1 cellular context compared by ENCODE assay signal in the genomic region with DNA sequence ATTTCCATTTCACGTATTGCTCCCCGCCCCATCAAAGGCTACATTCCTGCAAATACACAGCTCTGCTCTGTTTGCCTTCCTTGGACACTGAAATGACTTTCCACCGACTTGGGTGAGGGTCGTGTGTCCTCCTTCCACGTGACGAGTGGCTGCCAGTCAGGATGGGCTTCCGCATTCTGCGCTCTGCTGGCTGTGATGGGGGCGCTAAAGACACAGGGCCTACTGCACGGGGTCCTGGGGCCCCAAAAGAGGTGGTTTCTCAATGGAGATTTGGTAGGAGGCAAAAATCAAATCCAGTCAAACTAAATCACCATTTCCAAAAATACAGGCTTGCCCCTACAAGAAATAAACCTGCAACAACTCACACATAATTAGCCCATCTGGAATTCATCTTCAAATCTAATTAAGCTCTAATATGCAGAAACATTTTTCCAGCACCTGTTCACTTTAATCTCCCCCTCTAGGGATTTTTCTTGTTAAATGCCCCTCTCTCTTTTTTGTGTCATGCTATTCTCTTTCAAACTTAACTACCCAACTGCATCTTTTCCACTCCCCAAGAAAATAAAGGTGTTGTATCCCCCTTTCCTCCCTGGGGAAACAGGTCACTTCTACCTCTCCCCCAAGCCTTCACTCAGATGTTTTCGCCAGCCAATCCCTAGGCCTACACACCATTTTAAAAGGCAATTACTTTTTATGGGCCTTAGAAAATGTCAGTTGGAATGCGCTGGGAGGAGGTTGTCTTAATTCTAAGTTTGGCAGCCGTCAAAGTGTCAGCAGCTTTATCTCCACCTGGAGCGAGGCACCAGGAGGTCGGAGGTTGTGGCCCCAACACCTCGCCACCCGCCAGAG.
TF ChIP-seq lines count a peak whose summit lies in the region.

No MANE protein-coding gene starts in this region.

TF ChIP-seq in GM23338, 12 proteins besides CTCF, POLR2A, EP300 and RAD21 (continued from another document):
- TF ChIP-seq POLR2AphosphoS5 (IDR thresholded peaks at IDR 0.05; ENCODE audit: low read depth) (no peak), STAT1 (IDR thresholded peaks at IDR 0.05; ENCODE audit: unreplicated experiment) (no peak)
- TF ChIP-seq, protein P1, sequence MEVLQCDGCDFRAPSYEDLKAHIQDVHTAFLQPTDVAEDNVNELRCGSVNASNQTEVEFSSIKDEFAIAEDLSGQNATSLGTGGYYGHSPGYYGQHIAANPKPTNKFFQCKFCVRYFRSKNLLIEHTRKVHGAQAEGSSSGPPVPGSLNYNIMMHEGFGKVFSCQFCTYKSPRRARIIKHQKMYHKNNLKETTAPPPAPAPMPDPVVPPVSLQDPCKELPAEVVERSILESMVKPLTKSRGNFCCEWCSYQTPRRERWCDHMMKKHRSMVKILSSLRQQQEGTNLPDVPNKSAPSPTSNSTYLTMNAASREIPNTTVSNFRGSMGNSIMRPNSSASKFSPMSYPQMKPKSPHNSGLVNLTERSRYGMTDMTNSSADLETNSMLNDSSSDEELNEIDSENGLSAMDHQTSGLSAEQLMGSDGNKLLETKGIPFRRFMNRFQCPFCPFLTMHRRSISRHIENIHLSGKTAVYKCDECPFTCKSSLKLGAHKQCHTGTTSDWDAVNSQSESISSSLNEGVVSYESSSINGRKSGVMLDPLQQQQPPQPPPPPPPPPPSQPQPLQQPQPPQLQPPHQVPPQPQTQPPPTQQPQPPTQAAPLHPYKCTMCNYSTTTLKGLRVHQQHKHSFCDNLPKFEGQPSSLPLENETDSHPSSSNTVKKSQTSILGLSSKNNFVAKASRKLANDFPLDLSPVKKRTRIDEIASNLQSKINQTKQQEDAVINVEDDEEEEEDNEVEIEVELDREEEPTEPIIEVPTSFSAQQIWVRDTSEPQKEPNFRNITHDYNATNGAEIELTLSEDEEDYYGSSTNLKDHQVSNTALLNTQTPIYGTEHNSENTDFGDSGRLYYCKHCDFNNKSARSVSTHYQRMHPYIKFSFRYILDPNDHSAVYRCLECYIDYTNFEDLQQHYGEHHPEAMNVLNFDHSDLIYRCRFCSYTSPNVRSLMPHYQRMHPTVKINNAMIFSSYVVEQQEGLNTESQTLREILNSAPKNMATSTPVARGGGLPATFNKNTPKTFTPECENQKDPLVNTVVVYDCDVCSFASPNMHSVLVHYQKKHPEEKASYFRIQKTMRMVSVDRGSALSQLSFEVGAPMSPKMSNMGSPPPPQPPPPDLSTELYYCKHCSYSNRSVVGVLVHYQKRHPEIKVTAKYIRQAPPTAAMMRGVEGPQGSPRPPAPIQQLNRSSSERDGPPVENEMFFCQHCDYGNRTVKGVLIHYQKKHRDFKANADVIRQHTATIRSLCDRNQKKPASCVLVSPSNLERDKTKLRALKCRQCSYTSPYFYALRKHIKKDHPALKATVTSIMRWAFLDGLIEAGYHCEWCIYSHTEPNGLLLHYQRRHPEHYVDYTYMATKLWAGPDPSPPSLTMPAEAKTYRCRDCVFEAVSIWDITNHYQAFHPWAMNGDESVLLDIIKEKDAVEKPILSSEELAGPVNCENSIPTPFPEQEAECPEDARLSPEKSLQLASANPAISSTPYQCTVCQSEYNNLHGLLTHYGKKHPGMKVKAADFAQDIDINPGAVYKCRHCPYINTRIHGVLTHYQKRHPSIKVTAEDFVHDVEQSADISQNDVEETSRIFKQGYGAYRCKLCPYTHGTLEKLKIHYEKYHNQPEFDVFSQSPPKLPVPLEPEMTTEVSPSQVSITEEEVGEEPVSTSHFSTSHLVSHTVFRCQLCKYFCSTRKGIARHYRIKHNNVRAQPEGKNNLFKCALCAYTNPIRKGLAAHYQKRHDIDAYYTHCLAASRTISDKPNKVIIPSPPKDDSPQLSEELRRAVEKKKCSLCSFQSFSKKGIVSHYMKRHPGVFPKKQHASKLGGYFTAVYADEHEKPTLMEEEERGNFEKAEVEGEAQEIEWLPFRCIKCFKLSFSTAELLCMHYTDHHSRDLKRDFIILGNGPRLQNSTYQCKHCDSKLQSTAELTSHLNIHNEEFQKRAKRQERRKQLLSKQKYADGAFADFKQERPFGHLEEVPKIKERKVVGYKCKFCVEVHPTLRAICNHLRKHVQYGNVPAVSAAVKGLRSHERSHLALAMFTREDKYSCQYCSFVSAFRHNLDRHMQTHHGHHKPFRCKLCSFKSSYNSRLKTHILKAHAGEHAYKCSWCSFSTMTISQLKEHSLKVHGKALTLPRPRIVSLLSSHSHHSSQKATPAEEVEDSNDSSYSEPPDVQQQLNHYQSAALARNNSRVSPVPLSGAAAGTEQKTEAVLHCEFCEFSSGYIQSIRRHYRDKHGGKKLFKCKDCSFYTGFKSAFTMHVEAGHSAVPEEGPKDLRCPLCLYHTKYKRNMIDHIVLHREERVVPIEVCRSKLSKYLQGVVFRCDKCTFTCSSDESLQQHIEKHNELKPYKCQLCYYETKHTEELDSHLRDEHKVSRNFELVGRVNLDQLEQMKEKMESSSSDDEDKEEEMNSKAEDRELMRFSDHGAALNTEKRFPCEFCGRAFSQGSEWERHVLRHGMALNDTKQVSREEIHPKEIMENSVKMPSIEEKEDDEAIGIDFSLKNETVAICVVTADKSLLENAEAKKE (CRISPR knock-in tag; IDR thresholded peaks at IDR 0.05): no peak
- TF ChIP-seq, protein P2, sequence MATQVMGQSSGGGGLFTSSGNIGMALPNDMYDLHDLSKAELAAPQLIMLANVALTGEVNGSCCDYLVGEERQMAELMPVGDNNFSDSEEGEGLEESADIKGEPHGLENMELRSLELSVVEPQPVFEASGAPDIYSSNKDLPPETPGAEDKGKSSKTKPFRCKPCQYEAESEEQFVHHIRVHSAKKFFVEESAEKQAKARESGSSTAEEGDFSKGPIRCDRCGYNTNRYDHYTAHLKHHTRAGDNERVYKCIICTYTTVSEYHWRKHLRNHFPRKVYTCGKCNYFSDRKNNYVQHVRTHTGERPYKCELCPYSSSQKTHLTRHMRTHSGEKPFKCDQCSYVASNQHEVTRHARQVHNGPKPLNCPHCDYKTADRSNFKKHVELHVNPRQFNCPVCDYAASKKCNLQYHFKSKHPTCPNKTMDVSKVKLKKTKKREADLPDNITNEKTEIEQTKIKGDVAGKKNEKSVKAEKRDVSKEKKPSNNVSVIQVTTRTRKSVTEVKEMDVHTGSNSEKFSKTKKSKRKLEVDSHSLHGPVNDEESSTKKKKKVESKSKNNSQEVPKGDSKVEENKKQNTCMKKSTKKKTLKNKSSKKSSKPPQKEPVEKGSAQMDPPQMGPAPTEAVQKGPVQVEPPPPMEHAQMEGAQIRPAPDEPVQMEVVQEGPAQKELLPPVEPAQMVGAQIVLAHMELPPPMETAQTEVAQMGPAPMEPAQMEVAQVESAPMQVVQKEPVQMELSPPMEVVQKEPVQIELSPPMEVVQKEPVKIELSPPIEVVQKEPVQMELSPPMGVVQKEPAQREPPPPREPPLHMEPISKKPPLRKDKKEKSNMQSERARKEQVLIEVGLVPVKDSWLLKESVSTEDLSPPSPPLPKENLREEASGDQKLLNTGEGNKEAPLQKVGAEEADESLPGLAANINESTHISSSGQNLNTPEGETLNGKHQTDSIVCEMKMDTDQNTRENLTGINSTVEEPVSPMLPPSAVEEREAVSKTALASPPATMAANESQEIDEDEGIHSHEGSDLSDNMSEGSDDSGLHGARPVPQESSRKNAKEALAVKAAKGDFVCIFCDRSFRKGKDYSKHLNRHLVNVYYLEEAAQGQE (IDR thresholded peaks at IDR 0.05; ENCODE audit: unreplicated experiment): no peak
